ENCODE assay signal across 1 cellular context in genomic region chr4:103753868-103754653, GRCh38.
TF ChIP-seq lines count a peak whose summit lies in the region.

No MANE protein-coding gene starts in this region.

TF ChIP-seq in GM12878, 131 proteins besides CTCF, POLR2A, EP300 and RAD21 (continued from another document):
- TF ChIP-seq, protein P1, sequence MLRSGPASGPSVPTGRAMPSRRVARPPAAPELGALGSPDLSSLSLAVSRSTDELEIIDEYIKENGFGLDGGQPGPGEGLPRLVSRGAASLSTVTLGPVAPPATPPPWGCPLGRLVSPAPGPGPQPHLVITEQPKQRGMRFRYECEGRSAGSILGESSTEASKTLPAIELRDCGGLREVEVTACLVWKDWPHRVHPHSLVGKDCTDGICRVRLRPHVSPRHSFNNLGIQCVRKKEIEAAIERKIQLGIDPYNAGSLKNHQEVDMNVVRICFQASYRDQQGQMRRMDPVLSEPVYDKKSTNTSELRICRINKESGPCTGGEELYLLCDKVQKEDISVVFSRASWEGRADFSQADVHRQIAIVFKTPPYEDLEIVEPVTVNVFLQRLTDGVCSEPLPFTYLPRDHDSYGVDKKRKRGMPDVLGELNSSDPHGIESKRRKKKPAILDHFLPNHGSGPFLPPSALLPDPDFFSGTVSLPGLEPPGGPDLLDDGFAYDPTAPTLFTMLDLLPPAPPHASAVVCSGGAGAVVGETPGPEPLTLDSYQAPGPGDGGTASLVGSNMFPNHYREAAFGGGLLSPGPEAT (IDR thresholded peaks at IDR 0.05; ENCODE audit: low read depth), result no peak
- TF ChIP-seq FOS (IDR thresholded peaks at IDR 0.05; ENCODE audit: borderline replicate concordance, extremely low read depth, insufficient read length) (no peak), POLR2AphosphoS2 (IDR thresholded peaks at IDR 0.05; ENCODE audit: low read depth, low read length) (no peak), PML (IDR thresholded peaks at IDR 0.05; ENCODE audit: low read length) (no peak), IRF4 (IDR thresholded peaks at IDR 0.05; ENCODE audit: low read depth, low read length) (no peak), SPI1 (IDR thresholded peaks at IDR 0.05; ENCODE audit: borderline replicate concordance, insufficient read depth, low read depth, low read length) (no peak), REST (IDR thresholded peaks at IDR 0.05; ENCODE audit: low read depth, low read length) (no peak), NFXL1 (IDR thresholded peaks at IDR 0.05; ENCODE audit: borderline replicate concordance) (no peak)
- TF ChIP-seq, protein P2, sequence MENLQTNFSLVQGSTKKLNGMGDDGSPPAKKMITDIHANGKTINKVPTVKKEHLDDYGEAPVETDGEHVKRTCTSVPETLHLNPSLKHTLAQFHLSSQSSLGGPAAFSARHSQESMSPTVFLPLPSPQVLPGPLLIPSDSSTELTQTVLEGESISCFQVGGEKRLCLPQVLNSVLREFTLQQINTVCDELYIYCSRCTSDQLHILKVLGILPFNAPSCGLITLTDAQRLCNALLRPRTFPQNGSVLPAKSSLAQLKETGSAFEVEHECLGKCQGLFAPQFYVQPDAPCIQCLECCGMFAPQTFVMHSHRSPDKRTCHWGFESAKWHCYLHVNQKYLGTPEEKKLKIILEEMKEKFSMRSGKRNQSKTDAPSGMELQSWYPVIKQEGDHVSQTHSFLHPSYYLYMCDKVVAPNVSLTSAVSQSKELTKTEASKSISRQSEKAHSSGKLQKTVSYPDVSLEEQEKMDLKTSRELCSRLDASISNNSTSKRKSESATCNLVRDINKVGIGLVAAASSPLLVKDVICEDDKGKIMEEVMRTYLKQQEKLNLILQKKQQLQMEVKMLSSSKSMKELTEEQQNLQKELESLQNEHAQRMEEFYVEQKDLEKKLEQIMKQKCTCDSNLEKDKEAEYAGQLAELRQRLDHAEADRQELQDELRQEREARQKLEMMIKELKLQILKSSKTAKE (IDR thresholded peaks at IDR 0.05; ENCODE audit: low read depth, poor library complexity, severe bottlenecking), result no peak
